In genomic region chr2:160245614-160246156, GRCh38 we compare ENCODE assay signal across 18 cellular contexts. TPM values are rescaled to one million over a fixed set of nuclear protein-coding genes. Genes with fewer than 3 reads are reported as not detected.
DNase-seq lines count a peak whose midpoint lies in the region; ATAC-seq, FAIRE-seq and TF ChIP-seq lines count a peak whose summit lies in the region.
"Had no signal": no experiment of that assay in that cellular context is flagged by ENCODE, and none has a peak within 500 bp of the region (broad histone marks: within the 10 kb centered on the region; RNA-seq: fewer than 3 reads in every experiment).

No MANE protein-coding gene starts in this region.

- CTCF ChIA-PET in Panc1 (lab: Charles Lee) = interaction anchor here (0.6 kb wide), 1 partner anchor 160 kb away, joined by 4 read pairs; no protein-coding TSS in a partner anchor

- intact Hi-C loops in Panc1 (cut with micrococcal nuclease; ENCODE audit: unreplicated experiment) (no loop called here), thyroid gland (cut with DNase I) (no loop called here)

- no peak for ATAC-seq in Panc1
- ATAC-seq in naive B cell (ENCODE audit: low read depth in 2 of 2) = peak; percentile 25 to 37
- ATAC-seq in natural killer cell treated with Interleukin-12 subunit alpha and Interleukin-12 subunit beta and Interleukin-15 and Interleukin-18, amount 100 ng/mL, for 72 hours = no peak
- ATAC-seq: CD8-positive, alpha-beta T cell; HepG2 had no signal

- H3K27me3 ChIP-seq in Panc1 (ENCODE audit: control insufficient read depth, insufficient read depth, low read length) (no peaks in the 10 kb centered on the region), thyroid gland (no peaks in the 10 kb centered on the region), small intestine (ENCODE audit: control insufficient read depth in 2 of 2, insufficient read depth in 2 of 2, low read length in 2 of 2) (no peaks in the 10 kb centered on the region)

- POLR2A ChIA-PET in Panc1 (lab: Charles Lee) = no interaction called here

- H3K27me3 Mint-ChIP-seq in naive B cell = peaks cover 0 to 5% (median 0%) of the 10 kb centered on the region in 3 donors
- H3K27me3 Mint-ChIP-seq in natural killer cell treated with Interleukin-12 subunit alpha and Interleukin-12 subunit beta and Interleukin-15 and Interleukin-18, amount 100 ng/mL, for 72 hours = peaks cover 3 to 6% of the 10 kb centered on the region in 2 donors

- H3K4me1 ChIP-seq in Panc1 (ENCODE audit: control insufficient read depth, insufficient read depth, low read length) (peaks cover 27% of the 10 kb centered on the region), thyroid gland (peaks cover 22 to 39% of the 10 kb centered on the region in 2 donors), small intestine (ENCODE audit: control insufficient read depth in 2 of 2, insufficient read depth in 1 of 2, low read depth in 1 of 2, low read length in 1 of 2) (peaks cover 2 to 3% of the 10 kb centered on the region in 2 donors)

- in situ Hi-C loops in Panc1 (cut with HindIII; ENCODE audit: low pct_unique_long_range_greater_than_20kb, low sequenced_read_pairs) = no loop called here

- BruUV-seq in Panc1 (replicated peaks; lab: Mats Ljungman, UMichigan) = no TSS peak

- H3K4me3 ChIP-seq in Panc1 (ENCODE audit: low read depth in 2 of 2, low read length in 2 of 2) (no peak overlapping the region), thyroid gland (replicated peaks in 1 of 3) (no peak overlapping the region), small intestine (ENCODE audit: low read depth in 1 of 2, low read length in 2 of 2) (no peak overlapping the region)

- DNase-seq in Panc1 (ENCODE audit: low read depth, low spot score) (no peak), kidney glomerular epithelial cell (lab: John Stamatoyannopoulos, UW) (peak; percentile 46), naive B cell (no peak), thyroid gland (peak; percentile 72 to 74), small intestine (no peak)
- no peak for DNase-seq in stimulated activated CD4-positive, alpha-beta T cell treated with anti-CD3 and anti-CD28 coated beads, Interleukin-12 subunit alpha, Interleukin-12 subunit beta, amount 100 ng/mL, for 4 hours
- DNase-seq in natural killer cell treated with Interleukin-12 subunit alpha and Interleukin-12 subunit beta and Interleukin-15 and Interleukin-18, amount 100 ng/mL, for 72 hours (ENCODE audit: low spot score) = no peak
- DNase-seq: CD8-positive, alpha-beta T cell; Karpas-422; NCI-H1105 treated with DMSO at 0.1 percent for 48 hours; NCI-H1930; NCI-H2171; NCI-H774; SHP77 treated with DMSO at 0.1 percent for 48 hours had no signal

- peak overlapping the region; percentile 48; the same call in 1 of the 2 replicates for H3K27ac ChIP-seq in Panc1 (ENCODE audit: low read length)
- peak overlapping the region in 2 of 3 donors; percentile 31 to 50 for H3K27ac ChIP-seq in thyroid gland
- no peak overlapping the region for H3K27ac ChIP-seq in small intestine (ENCODE audit: low read depth in 1 of 2, low read length in 1 of 2)

- H3K27ac Mint-ChIP-seq in naive B cell = peak overlapping the region in 1 of 6 donors; percentile 28
- no peak overlapping the region for H3K27ac Mint-ChIP-seq in natural killer cell treated with Interleukin-12 subunit alpha and Interleukin-12 subunit beta and Interleukin-15 and Interleukin-18, amount 100 ng/mL, for 72 hours
- H3K27ac Mint-ChIP-seq: CD8-positive, alpha-beta T cell had no signal

- H3K9me3 ChIP-seq in Panc1 (ENCODE audit: control insufficient read depth, insufficient read depth, low read depth, low read length) (no peaks in the 10 kb centered on the region), thyroid gland (no peaks in the 10 kb centered on the region), small intestine (ENCODE audit: control insufficient read depth, low read depth) (no peaks in the 10 kb centered on the region)

- no peak for FAIRE-seq in small intestine (lab: Jason Lieb, UNC)
- FAIRE-seq: H54, HepG2 had no signal

- H3K36me3 Mint-ChIP-seq in naive B cell = no peaks in the 10 kb centered on the region
- no peaks in the 10 kb centered on the region for H3K36me3 Mint-ChIP-seq in natural killer cell treated with Interleukin-12 subunit alpha and Interleukin-12 subunit beta and Interleukin-15 and Interleukin-18, amount 100 ng/mL, for 72 hours
- H3K36me3 Mint-ChIP-seq: CD8-positive, alpha-beta T cell had no signal

- no peaks in the 10 kb centered on the region for H3K36me3 ChIP-seq in Panc1 (ENCODE audit: control insufficient read depth, insufficient read depth, low read length)
- H3K36me3 ChIP-seq in thyroid gland = no peaks in the 10 kb centered on the region
- H3K36me3 ChIP-seq in small intestine (ENCODE audit: control insufficient read depth in 2 of 2, insufficient read depth in 2 of 2, low read length in 2 of 2) = no peaks in the 10 kb centered on the region

- H3K9me3 Mint-ChIP-seq in naive B cell = no peaks in the 10 kb centered on the region
- H3K9me3 Mint-ChIP-seq in natural killer cell treated with Interleukin-12 subunit alpha and Interleukin-12 subunit beta and Interleukin-15 and Interleukin-18, amount 100 ng/mL, for 72 hours = no peaks in the 10 kb centered on the region
- H3K9me3 Mint-ChIP-seq: CD8-positive, alpha-beta T cell had no signal

- 59 to 66% methylated on average over 5 of the region's 5 CpGs for WGBS in thyroid gland, 2 donors
- 44 to 73% (median 55%) methylated on average over 5 of the region's 5 CpGs for WGBS in small intestine, 3 donors

- no peak overlapping the region for H3K4me3 Mint-ChIP-seq in naive B cell
- H3K4me3 Mint-ChIP-seq in natural killer cell treated with Interleukin-12 subunit alpha and Interleukin-12 subunit beta and Interleukin-15 and Interleukin-18, amount 100 ng/mL, for 72 hours = no peak overlapping the region
- H3K4me3 Mint-ChIP-seq: CD8-positive, alpha-beta T cell had no signal

- peaks cover 0 to 7% (median 6%) of the 10 kb centered on the region in 3 donors for H3K4me1 Mint-ChIP-seq in naive B cell
- no peaks in the 10 kb centered on the region for H3K4me1 Mint-ChIP-seq in natural killer cell treated with Interleukin-12 subunit alpha and Interleukin-12 subunit beta and Interleukin-15 and Interleukin-18, amount 100 ng/mL, for 72 hours (ENCODE audit: low read depth in 2 of 2)

- TF ChIP-seq POLR2A in thyroid gland (IDR thresholded peaks at IDR 0.05) = peak in 1 of 2 donors; percentile 26

- TF ChIP-seq CTCF in Panc1 (IDR thresholded peaks at IDR 0.05) = no peak
- no peak for TF ChIP-seq CTCF in thyroid gland (IDR thresholded peaks at IDR 0.05)

RNA-seq across cellular contexts. Expression of gene ITGB6, which starts 45.6 kb away (rescaled TPM):
- 0.08 TPM for total RNA-seq in Panc1 (2021; ENCODE audit: unreplicated experiment)
- not detected for polyA plus RNA-seq in Panc1 (2012; ENCODE audit: insufficient read length)
- polyA plus RNA-seq in naive B cell (ENCODE audit: low read depth in 6 of 6) = not detected
- total RNA-seq in thyroid gland = 10 to 100 TPM; 11.1 to 17.2 (median 13.4) TPM
- 1 to 10 TPM; 3.0 to 5.6 (median 3.9) TPM for polyA plus RNA-seq in small intestine
- total RNA-seq in natural killer cell treated with Interleukin-12 subunit alpha and Interleukin-12 subunit beta and Interleukin-15 and Interleukin-18, amount 100 ng/mL, for 72 hours = not detected
- total RNA-seq: CD8-positive, alpha-beta T cell; HepG2; NCI-H460 had no signal
- polyA plus RNA-seq: AG04450, HepG2 had no signal

Comparison
In these comparisons a context has a peak if more than half of its experiments do, and no peak if none do; other contexts are left out.
1. ATAC-seq: peak in naive B cell (2 of 2); none in Panc1 (single experiment) and natural killer cell treated with Interleukin-12 subunit alpha and Interleukin-12 subunit beta and Interleukin-15 and Interleukin-18, amount 100 ng/mL, for 72 hours (0 of 2).
2. DNase-seq: peak in kidney glomerular epithelial cell (single experiment) and thyroid gland (2 of 2); none in Panc1 (single experiment), naive B cell (single experiment), stimulated activated CD4-positive, alpha-beta T cell treated with anti-CD3 and anti-CD28 coated beads, Interleukin-12 subunit alpha, Interleukin-12 subunit beta, amount 100 ng/mL, for 4 hours (single experiment), small intestine (single experiment) and natural killer cell treated with Interleukin-12 subunit alpha and Interleukin-12 subunit beta and Interleukin-15 and Interleukin-18, amount 100 ng/mL, for 72 hours (single experiment).
3. H3K27ac ChIP-seq: peak in Panc1 (single experiment) and thyroid gland (2 of 3); none in small intestine (0 of 2).
4. RNA of gene ITGB6, which starts 45.6 kb away (total RNA-seq): 11.1 to 17.2 TPM in thyroid gland; 0.08 TPM in Panc1 (single experiment) and not detected in natural killer cell treated with Interleukin-12 subunit alpha and Interleukin-12 subunit beta and Interleukin-15 and Interleukin-18, amount 100 ng/mL, for 72 hours; every median in the first group is over 10 times any median in the second.